In the genomic region with DNA sequence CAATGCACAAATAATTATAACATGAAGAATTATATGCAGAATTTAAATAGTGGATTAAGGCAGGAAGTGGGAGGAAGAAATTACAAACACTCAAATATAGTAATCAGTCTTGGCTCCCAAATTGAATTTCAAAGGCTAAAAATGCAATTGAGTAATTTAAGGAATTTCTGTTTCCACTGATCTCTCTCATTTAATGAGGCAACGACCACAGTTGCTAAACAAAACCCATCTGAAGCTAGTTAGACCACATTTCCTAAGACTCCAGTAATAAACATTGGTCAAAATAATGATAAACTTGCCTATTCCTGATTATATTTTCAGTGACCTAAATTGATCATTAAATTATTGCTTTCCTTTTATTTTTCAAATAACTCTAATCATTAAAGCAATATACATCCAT, we compare ENCODE assay signal across 26 cellular contexts.
"Had no signal": no experiment of that assay in that cellular context is flagged by ENCODE, and none has a peak within 500 bp of the region (broad histone marks: within the 10 kb centered on the region; RNA-seq: fewer than 3 reads in every experiment).

No MANE protein-coding gene starts in this region.

- H3K36me3 ChIP-seq: heart right ventricle, neutrophil, pancreas, thyroid gland, vagina had no signal

- ATAC-seq: effector memory CD8-positive, alpha-beta T cell; heart right ventricle; left lobe of liver; mucosa of descending colon; natural killer cell treated with Interleukin-12 subunit alpha and Interleukin-12 subunit beta and Interleukin-15 and Interleukin-18, amount 100 ng/mL, for 72 hours; pancreas; sciatic nerve; stimulated activated naive CD8-positive, alpha-beta T cell treated with anti-CD3 and anti-CD28 coated beads, Interleukin-15, amount 100 ng/mL, for 72 hours had no signal

- H3K27ac ChIP-seq: heart right ventricle, neutrophil, pancreas, thyroid gland, vagina had no signal

- H3K4me3 ChIP-seq: heart right ventricle, lung, mucosa of descending colon, pancreas, smooth muscle cell, thyroid gland, vagina had no signal

- FAIRE-seq: keratinocyte, pancreas had no signal

- H3K9me3 ChIP-seq: mucosa of descending colon, neutrophil, pancreas, thyroid gland, vagina had no signal

- H3K27me3 ChIP-seq: heart right ventricle, neutrophil, pancreas, thyroid gland, vagina had no signal

- H3K4me2 ChIP-seq: smooth muscle cell had no signal

- H3K4me1 ChIP-seq: heart right ventricle, pancreas, thyroid gland, vagina had no signal

- DNase-seq: cortex of kidney; effector memory CD8-positive, alpha-beta T cell; foreskin melanocyte; glutamatergic neuron; heart right ventricle; hippocampal formation; mucosa of descending colon; naive B cell; pancreas; retina; stimulated activated CD4-positive, alpha-beta T cell treated with anti-CD3 and anti-CD28 coated beads, Interleukin-12 subunit alpha, Interleukin-12 subunit beta, amount 100 ng/mL, for 4 hours; stimulated activated CD4-positive, alpha-beta T cell treated with anti-CD3 and anti-CD28 coated beads, Interleukin-1b, Interleukin-23, amount 100 ng/mL, for 48 hours; stimulated activated CD4-positive, alpha-beta T cell treated with anti-CD3 and anti-CD28 coated beads, Interleukin-4, amount 100 ng/mL, for 1 hour; stimulated activated CD8-positive, alpha-beta memory T cell treated with anti-CD3 and anti-CD28 coated beads, Interleukin-4, amount 100 ng/mL, for 48 hours; stimulated activated naive CD4-positive, alpha-beta T cell; stimulated activated naive CD8-positive, alpha-beta T cell treated with anti-CD3 and anti-CD28 coated beads, Interleukin-15, amount 100 ng/mL, for 72 hours; thyroid gland; trophoblast cell had no signal
